ENCODE assay signal across 23 cellular contexts in the genomic region with DNA sequence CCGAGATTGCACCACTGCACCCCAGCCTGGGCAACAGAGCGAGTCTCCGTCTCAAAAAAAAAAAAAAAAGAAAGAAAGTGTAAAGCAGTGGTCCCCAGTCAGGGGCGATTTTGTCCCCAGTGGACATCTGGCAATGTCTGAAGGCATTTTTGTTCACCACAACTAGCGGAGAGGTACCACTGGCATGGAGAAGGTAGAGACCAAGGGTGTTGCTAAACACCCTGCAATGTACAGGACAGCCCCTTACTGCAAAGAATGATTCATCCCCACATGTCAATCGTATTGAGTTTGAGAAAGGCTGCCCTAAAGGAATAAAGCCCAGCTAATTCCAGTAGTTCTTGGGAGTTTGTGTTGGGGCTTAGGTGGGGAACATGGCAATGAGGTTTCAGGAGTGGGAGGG. TPM values are rescaled to one million over a fixed set of nuclear protein-coding genes. Genes with fewer than 3 reads are reported as not detected.
"Had no signal": no experiment of that assay in that cellular context is flagged by ENCODE, and none has a peak within 500 bp of the region (broad histone marks: within the 10 kb centered on the region; RNA-seq: fewer than 3 reads in every experiment).

No MANE protein-coding gene starts in this region.

- DNase-seq: Karpas-422, KG1, NCI-H1048, NCI-H1105, NCI-H1417, NCI-H1436 treated with DMSO at 0.1 percent for 48 hours, NCI-H1694, NCI-H1930, NCI-H2081, NCI-H2107, NCI-H2227 treated with DMSO at 0.1 percent for 48 hours, NCI-H524, NCI-H69, NCI-H774, RPMI8226, SHP77, SW 1271, T-cell had no signal

- H3K4me3 ChIP-seq: SJSA1, SK-N-MC had no signal

- H3K9me3 ChIP-seq: SJSA1 had no signal

- H3K4me1 ChIP-seq: SJSA1 had no signal

- H3K27ac ChIP-seq: SJSA1, SK-N-MC had no signal

- H3K36me3 ChIP-seq: SJSA1 had no signal

RNA-seq across cellular contexts. Expression of gene CYP4F2, which starts 38.7 kb away (rescaled TPM):
- total RNA-seq: HT-29, NCI-H460, SJSA1 had no signal

RNA-seq across cellular contexts. Expression of gene OR10H1, which starts 43.7 kb away (rescaled TPM):
- total RNA-seq: HT-29, MCF 10A, NCI-H460, SJSA1 had no signal
